8 cellular contexts compared by ENCODE assay signal in genomic region chr21:44297525-44298290, GRCh38. TPM values are rescaled to one million over a fixed set of nuclear protein-coding genes. Genes with fewer than 3 reads are reported as not detected.
A peak's percentile ranks its signal among the peaks of the same experiment; 100 is the strongest.
DNase-seq lines count a peak whose midpoint lies in the region; ATAC-seq, FAIRE-seq and TF ChIP-seq lines count a peak whose summit lies in the region.

No MANE protein-coding gene starts in this region.

- POLR2A ChIA-PET in activated naive CD8-positive, alpha-beta T cell treated with anti-CD3 and anti-CD28 coated beads, Interleukin-2, amount 10 ng/mL, durations not matched to agents 7 days and 5 days (lab: Charles Lee) = interaction anchor here (1.0 kb wide), 1 partner anchor 630 kb away, joined by 3 read pairs; no protein-coding TSS in a partner anchor

- intact Hi-C loops in Right ventricle myocardium inferior (cut with DNase I) = no loop called here

- FAIRE-seq in urothelium cell line (lab: Jason Lieb, UNC) = no peak

- ATAC-seq in activated naive CD8-positive, alpha-beta T cell treated with anti-CD3 and anti-CD28 coated beads, Interleukin-2, amount 10 ng/mL, durations not matched to agents 7 days and 5 days (ENCODE audit: low read depth) = peak; percentile 38
- ATAC-seq in Right ventricle myocardium inferior = peak; percentile 41
- ATAC-seq in HG03139 (IDR thresholded peaks at IDR 0.05; ENCODE audit: unreplicated experiment) = no peak

- no peaks in the 10 kb centered on the region for H3K36me3 Mint-ChIP-seq in activated naive CD8-positive, alpha-beta T cell treated with anti-CD3 and anti-CD28 coated beads, Interleukin-2, amount 10 ng/mL, durations not matched to agents 7 days and 5 days
- H3K36me3 Mint-ChIP-seq in progenitor cell of endocrine pancreas (ENCODE audit: insufficient read depth) = no peaks in the 10 kb centered on the region

- peaks cover 2% of the 10 kb centered on the region for H3K27me3 Mint-ChIP-seq in activated naive CD8-positive, alpha-beta T cell treated with anti-CD3 and anti-CD28 coated beads, Interleukin-2, amount 10 ng/mL, durations not matched to agents 7 days and 5 days
- no peaks in the 10 kb centered on the region for H3K27me3 Mint-ChIP-seq in progenitor cell of endocrine pancreas

- H3K27ac Mint-ChIP-seq in activated naive CD8-positive, alpha-beta T cell treated with anti-CD3 and anti-CD28 coated beads, Interleukin-2, amount 10 ng/mL, durations not matched to agents 7 days and 5 days = no peak overlapping the region
- no peak overlapping the region for H3K27ac Mint-ChIP-seq in progenitor cell of endocrine pancreas

- H3K9me3 Mint-ChIP-seq in activated naive CD8-positive, alpha-beta T cell treated with anti-CD3 and anti-CD28 coated beads, Interleukin-2, amount 10 ng/mL, durations not matched to agents 7 days and 5 days = no peaks in the 10 kb centered on the region
- no peaks in the 10 kb centered on the region for H3K9me3 Mint-ChIP-seq in progenitor cell of endocrine pancreas (ENCODE audit: low read depth)

- peaks cover 22% of the 10 kb centered on the region for H3K4me1 Mint-ChIP-seq in activated naive CD8-positive, alpha-beta T cell treated with anti-CD3 and anti-CD28 coated beads, Interleukin-2, amount 10 ng/mL, durations not matched to agents 7 days and 5 days
- peaks cover 11% of the 10 kb centered on the region for H3K4me1 Mint-ChIP-seq in progenitor cell of endocrine pancreas (ENCODE audit: low read depth)

- peak; percentile 88 for TF ChIP-seq CTCF in GM12872 (IDR thresholded peaks at IDR 0.05; ENCODE audit: insufficient read depth, low read depth, low read length)
- TF ChIP-seq CTCF in progenitor cell of endocrine pancreas (IDR thresholded peaks at IDR 0.05; ENCODE audit: unreplicated experiment) = peak; percentile 85

- peak overlapping the region; percentile 25 for H3K4me3 Mint-ChIP-seq in activated naive CD8-positive, alpha-beta T cell treated with anti-CD3 and anti-CD28 coated beads, Interleukin-2, amount 10 ng/mL, durations not matched to agents 7 days and 5 days
- peak overlapping the region; percentile 24 for H3K4me3 Mint-ChIP-seq in progenitor cell of endocrine pancreas (ENCODE audit: low read depth)

- peak; percentile 80 for DNase-seq in NCI-H128 (lab: John Stamatoyannopoulos, UW; ENCODE audit: unreplicated experiment)
- peak; percentile 80 for DNase-seq in SW480 (ENCODE audit: low spot score)
- DNase-seq in activated naive CD8-positive, alpha-beta T cell treated with anti-CD3 and anti-CD28 coated beads, Interleukin-2, amount 10 ng/mL, durations not matched to agents 7 days and 5 days = peak; percentile 80
- DNase-seq in Right ventricle myocardium inferior (ENCODE audit: missing footprints) = peak; percentile 92
- DNase-seq in progenitor cell of endocrine pancreas (ENCODE audit: low spot score, unreplicated experiment) = peak; percentile 75
- DNase-seq in urothelium cell line (ENCODE audit: low spot score) = peak; percentile 83

RNA-seq across cellular contexts. Expression of gene PFKL, which starts 2.1 kb away (rescaled TPM):
- 100 to 1,000 TPM; 183 to 193 TPM for total RNA-seq in activated naive CD8-positive, alpha-beta T cell treated with anti-CD3 and anti-CD28 coated beads, Interleukin-2, amount 10 ng/mL, durations not matched to agents 7 days and 5 days
- total RNA-seq in Right ventricle myocardium inferior (52.5 TPM), progenitor cell of endocrine pancreas (120 and 132 TPM in 2 replicates)

RNA-seq across cellular contexts. Expression of gene AIRE, which starts 12.0 kb away (rescaled TPM):
- total RNA-seq in activated naive CD8-positive, alpha-beta T cell treated with anti-CD3 and anti-CD28 coated beads, Interleukin-2, amount 10 ng/mL, durations not matched to agents 7 days and 5 days = not detected
- total RNA-seq in Right ventricle myocardium inferior (not detected), progenitor cell of endocrine pancreas (not detected in 2 replicates)

RNA-seq across cellular contexts. Expression of gene DNMT3L, which starts 36.0 kb away (rescaled TPM):
- not detected for total RNA-seq in activated naive CD8-positive, alpha-beta T cell treated with anti-CD3 and anti-CD28 coated beads, Interleukin-2, amount 10 ng/mL, durations not matched to agents 7 days and 5 days
- total RNA-seq in Right ventricle myocardium inferior = not detected
- total RNA-seq in progenitor cell of endocrine pancreas = not detected in 2 replicates

RNA-seq across cellular contexts. Expression of gene CFAP410, which starts 41.5 kb away (rescaled TPM):
- total RNA-seq in activated naive CD8-positive, alpha-beta T cell treated with anti-CD3 and anti-CD28 coated beads, Interleukin-2, amount 10 ng/mL, durations not matched to agents 7 days and 5 days = 10 to 100 TPM; 23.7 TPM
- total RNA-seq in Right ventricle myocardium inferior (16.8 TPM), progenitor cell of endocrine pancreas (32.4 and 32.5 TPM in 2 replicates)

RNA-seq across cellular contexts. Expression of gene TRPM2, which starts 55.7 kb away (rescaled TPM):
- 10 to 100 TPM; 29.6 to 31.1 TPM for total RNA-seq in activated naive CD8-positive, alpha-beta T cell treated with anti-CD3 and anti-CD28 coated beads, Interleukin-2, amount 10 ng/mL, durations not matched to agents 7 days and 5 days
- total RNA-seq in Right ventricle myocardium inferior (2.7 TPM), progenitor cell of endocrine pancreas (0.16 and 0.17 TPM in 2 replicates)
